Comparison of ENCODE assay signal across 35 cellular contexts in genomic region chr19:30598688-30599087, GRCh38.
DNase-seq lines count a peak whose midpoint lies in the region; ATAC-seq, FAIRE-seq and TF ChIP-seq lines count a peak whose summit lies in the region.
"Had no signal": no experiment of that assay in that cellular context is flagged by ENCODE, and none has a peak within 500 bp of the region (broad histone marks: within the 10 kb centered on the region; RNA-seq: fewer than 3 reads in every experiment).

No MANE protein-coding gene starts in this region.

- no peak overlapping the region for H2BK15ac ChIP-seq in H1 (ENCODE audit: low read length)

- H3K79me1 ChIP-seq in H1 (ENCODE audit: low read depth, low read length), result no peaks in the 10 kb centered on the region

- no peak overlapping the region for H2BK5ac ChIP-seq in H1 (ENCODE audit: low read depth, low read length)

- no peak overlapping the region for H3K4me2 ChIP-seq in H1 (ENCODE audit: insufficient read depth in 1 of 2, low read depth in 2 of 2, low read length in 2 of 2)
- no peak overlapping the region for H3K4me2 ChIP-seq in Karpas-422 (ENCODE audit: low read depth, low read length, poor library complexity, severe bottlenecking)
- H3K4me2 ChIP-seq: A549; BLaER1; BLaER1 treated with 17β-estradiol and CSF1 and Interleukin-3, amounts not matched to agents 10 nM and 100 nM had no signal

- FAIRE-seq in H1 (lab: Jason Lieb, UNC), result no peak
- FAIRE-seq: A204.1, A549, D721Med had no signal

- H3K36me3 Mint-ChIP-seq in WTC11, result no peaks in the 10 kb centered on the region
- H3K36me3 Mint-ChIP-seq: CD14-positive monocyte; CD4-positive, alpha-beta memory T cell; CD4-positive, CD25-positive, alpha-beta regulatory T cell; CD8-positive, alpha-beta memory T cell; CD8-positive, alpha-beta T cell had no signal

- H3K4me3 ChIP-seq in HEK293 (ENCODE audit: low read depth, low read length) (no peak overlapping the region), H1 (ENCODE audit: extremely low read depth in 1 of 4, insufficient read depth in 2 of 4, low read depth in 3 of 4, low read length in 4 of 4) (no peak overlapping the region), Karpas-422 (ENCODE audit: low read length) (no peak overlapping the region), testis (no peak overlapping the region), lower lobe of right lung (no peak overlapping the region)
- H3K4me3 ChIP-seq: A549; BLaER1; BLaER1 treated with 17β-estradiol and CSF1 and Interleukin-3, amounts not matched to agents 10 nM and 100 nM had no signal

- H3K27ac ChIP-seq in HEK293 (ENCODE audit: extremely low read depth, low read depth, low read length), result no peak overlapping the region
- H3K27ac ChIP-seq in H1 (ENCODE audit: low read depth, low read length), result no peak overlapping the region
- H3K27ac ChIP-seq in Karpas-422 (ENCODE audit: low read length), result no peak overlapping the region
- H3K27ac ChIP-seq in testis, result no peak overlapping the region
- H3K27ac ChIP-seq in lower lobe of right lung, result no peak overlapping the region
- H3K27ac ChIP-seq: 22Rv1; A549; BLaER1; BLaER1 treated with 17β-estradiol and CSF1 and Interleukin-3, amounts not matched to agents 10 nM and 100 nM; C4-2B had no signal

- no peak for TF ChIP-seq RAD21 in H1 (IDR thresholded peaks at IDR 0.05 in 1 of 2, conservative IDR thresholded peaks at IDR 0.05 in 1 of 2; ENCODE audit: low read depth in 2 of 2, low read length in 2 of 2)

- H3K27me3 Mint-ChIP-seq in WTC11 (ENCODE audit: low read depth), result no peaks in the 10 kb centered on the region
- H3K27me3 Mint-ChIP-seq: B cell; CD4-positive, CD25-positive, alpha-beta regulatory T cell had no signal

- no peak overlapping the region for H2BK20ac ChIP-seq in H1 (ENCODE audit: low read length)

- no peak overlapping the region for H4K8ac ChIP-seq in H1 (ENCODE audit: extremely low read depth, insufficient read depth, low read length)

- H3K9me2 ChIP-seq in Karpas-422 (replicated peaks; ENCODE audit: insufficient read depth, low read length), result no peaks in the 10 kb centered on the region

- H3K56ac ChIP-seq in H1 (replicated peaks; ENCODE audit: insufficient read length, low read depth, low read length), result no peak overlapping the region

- DNase-seq in WTC11 (ENCODE audit: low spot score), result no peak
- DNase-seq in H1 (ENCODE audit: low read depth in 1 of 2, low spot score in 2 of 2), result no peak
- DNase-seq in Karpas-422, result no peak
- DNase-seq in testis, result no peak
- no peak for DNase-seq in lower lobe of right lung
- DNase-seq: 8988T; ACHN; AML-193; BE2C; C1 segment of cervical spinal cord; Caco-2; Calu3; CD4-positive, alpha-beta memory T cell; CD4-positive, alpha-beta T cell; CD4-positive, CD25-positive, alpha-beta regulatory T cell; CD8-positive, alpha-beta memory T cell; CD8-positive, alpha-beta T cell; COR-L47; DMS 273 treated with DMSO at 0.1 percent for 48 hours; DMS153; DMS53; DMS79; DMS79 treated with DMSO at 0.1 percent for 48 hours; DND-41; EL had no signal

- H3K4me3 Mint-ChIP-seq in WTC11, result no peak overlapping the region
- H3K4me3 Mint-ChIP-seq: B cell; CD14-positive monocyte; CD4-positive, alpha-beta memory T cell; CD4-positive, alpha-beta T cell; CD4-positive, CD25-positive, alpha-beta regulatory T cell; CD8-positive, alpha-beta memory T cell; CD8-positive, alpha-beta T cell had no signal

- H3K4me1 ChIP-seq in HEK293 (ENCODE audit: control insufficient read depth, insufficient read depth, low read length) (0 out of 2 replicates have a peak, but pooled peaks cover 2% of the 10 kb centered on the region), H1 (replicated peaks in 1 of 4; ENCODE audit: control insufficient read depth in 3 of 4, insufficient read depth in 4 of 4, low read length in 3 of 4) (peaks cover 0 to 24% (median 8%) of the 10 kb centered on the region in 4 experiments; a peak in 5 of 7 replicates), Karpas-422 (ENCODE audit: low read length) (peaks cover 12% of the 10 kb centered on the region), testis (no peaks in the 10 kb centered on the region), lower lobe of right lung (no peaks in the 10 kb centered on the region)
- H3K4me1 ChIP-seq: A549, BE2C, BLaER1, Caco-2 had no signal

- no peak overlapping the region for H2AK5ac ChIP-seq in H1 (ENCODE audit: low read depth, low read length)

- H3K4ac ChIP-seq in H1 (replicated peaks; ENCODE audit: insufficient read length, low read depth, low read length), result no peak overlapping the region

- H4K20me1 ChIP-seq in H1 (replicated peaks in 1 of 2; ENCODE audit: control insufficient read depth in 1 of 2, insufficient read depth in 2 of 2, low read length in 2 of 2) (no peaks in the 10 kb centered on the region), Karpas-422 (ENCODE audit: insufficient read depth, low read depth, low read length) (no peaks in the 10 kb centered on the region; the same call in 1 of the 2 replicates)
- H4K20me1 ChIP-seq: BLaER1; BLaER1 treated with 17β-estradiol and CSF1 and Interleukin-3, amounts not matched to agents 10 nM and 100 nM had no signal

- H3K27me3 ChIP-seq in H1 (replicated peaks in 1 of 4; ENCODE audit: control insufficient read depth in 3 of 4, extremely low read depth in 1 of 4, insufficient read depth in 3 of 4, low read length in 3 of 4), result no peaks in the 10 kb centered on the region
- H3K27me3 ChIP-seq in Karpas-422 (ENCODE audit: low read length), result 0 out of 2 replicates have a peak, but pooled peaks cover 2% of the 10 kb centered on the region
- no peaks in the 10 kb centered on the region for H3K27me3 ChIP-seq in testis
- peaks cover 13% of the 10 kb centered on the region for H3K27me3 ChIP-seq in lower lobe of right lung (ENCODE audit: low read depth)
- H3K27me3 ChIP-seq: BE2C; BLaER1; BLaER1 treated with 17β-estradiol and CSF1 and Interleukin-3, amounts not matched to agents 10 nM and 100 nM had no signal

- intact Hi-C loops in testis (cut with DNase I; ENCODE audit: low total_unique reads) (no loop called here), lower lobe of right lung (cut with DNase I) (no loop called here)

- no peaks in the 10 kb centered on the region for H3K23me2 ChIP-seq in H1 (ENCODE audit: low read depth, low read length)

- H3K9ac ChIP-seq in H1 (replicated peaks in 1 of 4; ENCODE audit: extremely low read depth in 1 of 4, low read depth in 3 of 4, low read length in 3 of 4), result no peak overlapping the region
- no peak overlapping the region for H3K9ac ChIP-seq in Karpas-422 (ENCODE audit: low read length)
- H3K9ac ChIP-seq: BLaER1; BLaER1 treated with 17β-estradiol and CSF1 and Interleukin-3, amounts not matched to agents 10 nM and 100 nM had no signal

- CTCF ChIA-PET in HEK293 (lab: Yijun Ruan, JAX) (interaction anchor here (1.0 kb wide), 1 partner anchor 9 kb away, joined by 3 read pairs; no protein-coding TSS in a partner anchor), WTC11 (lab: Charles Lee) (no interaction called here), H1 (lab: Charles Lee; ENCODE audit: partially characterized antibody) (no interaction called here)

- no peak overlapping the region for H4K91ac ChIP-seq in H1 (replicated peaks; ENCODE audit: insufficient read length, low read length)

- H4K5ac ChIP-seq in H1 (ENCODE audit: insufficient read length, low read depth, low read length), result no peak overlapping the region

- H3K79me2 ChIP-seq in H1 (ENCODE audit: control insufficient read depth in 1 of 2, insufficient read depth in 2 of 2, low read length in 2 of 2) (no peaks in the 10 kb centered on the region), Karpas-422 (ENCODE audit: low read length) (no peaks in the 10 kb centered on the region)

- no peak for TF ChIP-seq EP300 in H1 (IDR thresholded peaks at IDR 0.05; ENCODE audit: borderline replicate concordance in 1 of 2, low read depth in 2 of 2, low read length in 2 of 2)

- no peak for TF ChIP-seq CTCF in HEK293 (tag by site-specific recombination; IDR thresholded peaks at IDR 0.05)
- TF ChIP-seq CTCF in WTC11 (IDR thresholded peaks at IDR 0.05), result no peak
- TF ChIP-seq CTCF in H1 (IDR thresholded peaks at IDR 0.05; ENCODE audit: control extremely low read depth in 1 of 3, insufficient read depth in 1 of 3, low read depth in 1 of 3, low read length in 3 of 3), result no peak
- TF ChIP-seq CTCF in testis (IDR thresholded peaks at IDR 0.05), result no peak
- TF ChIP-seq CTCF in lower lobe of right lung (IDR thresholded peaks at IDR 0.05), result no peak

- no peak overlapping the region for H3K23ac ChIP-seq in H1 (ENCODE audit: insufficient read length)

- TF ChIP-seq POLR2A in H1 (IDR thresholded peaks at IDR 0.05; ENCODE audit: control extremely low read depth in 1 of 2, low read depth in 2 of 2, low read length in 2 of 2) (no peak), testis (IDR thresholded peaks at IDR 0.05) (no peak)

- H3K36me3 ChIP-seq in HEK293 (ENCODE audit: control insufficient read depth in 2 of 2, insufficient read depth in 1 of 2, low read length in 2 of 2) (no peaks in the 10 kb centered on the region; a peak in 1 of 3 replicates), H1 (ENCODE audit: control insufficient read depth in 2 of 4, insufficient read depth in 4 of 4, low read length in 3 of 4) (no peaks in the 10 kb centered on the region), Karpas-422 (ENCODE audit: insufficient read depth, low read length) (no peaks in the 10 kb centered on the region), testis (ENCODE audit: low read depth, missing control alignments) (no peaks in the 10 kb centered on the region), lower lobe of right lung (no peaks in the 10 kb centered on the region)
- H3K36me3 ChIP-seq: BE2C; BLaER1; BLaER1 treated with 17β-estradiol and CSF1 and Interleukin-3, amounts not matched to agents 10 nM and 100 nM had no signal

- H3K4me1 Mint-ChIP-seq in WTC11, result peaks cover 50% of the 10 kb centered on the region
- H3K4me1 Mint-ChIP-seq: B cell; CD14-positive monocyte; CD4-positive, alpha-beta memory T cell; CD4-positive, CD25-positive, alpha-beta regulatory T cell; CD8-positive, alpha-beta memory T cell had no signal

- H3K18ac ChIP-seq in H1 (ENCODE audit: extremely low read depth, low read length), result no peak overlapping the region

- ATAC-seq in WTC11 (no peak), lower lobe of right lung (no peak)
- ATAC-seq: A549; CD8-positive, alpha-beta T cell had no signal

- peak overlapping the region; percentile 79; the same call in 1 of the 2 replicates for H2BK12ac ChIP-seq in H1 (ENCODE audit: low read depth, low read length)

- H3K9me3 ChIP-seq in HEK293 (ENCODE audit: control insufficient read depth, insufficient read depth, low read depth, low read length) (no peaks in the 10 kb centered on the region), H1 (ENCODE audit: insufficient read depth in 2 of 2, low read depth in 1 of 2, low read length in 1 of 2) (no peaks in the 10 kb centered on the region), Karpas-422 (ENCODE audit: low read length) (no peaks in the 10 kb centered on the region), testis (no peaks in the 10 kb centered on the region), lower lobe of right lung (no peaks in the 10 kb centered on the region)
- H3K9me3 ChIP-seq: A549; BE2C; BLaER1; BLaER1 treated with 17β-estradiol and CSF1 and Interleukin-3, amounts not matched to agents 10 nM and 100 nM; Caco-2 had no signal

- H3K14ac ChIP-seq in H1 (ENCODE audit: insufficient read length), result no peak overlapping the region

- H2BK120ac ChIP-seq in H1 (replicated peaks; ENCODE audit: low read depth, low read length), result no peak overlapping the region

- H2AFZ ChIP-seq in H1 (ENCODE audit: low read length), result no peak overlapping the region
- no peak overlapping the region for H2AFZ ChIP-seq in Karpas-422 (ENCODE audit: low read length)

- POLR2A ChIA-PET in HEK293 (lab: Yijun Ruan, JAX), result no interaction called here
- POLR2A ChIA-PET in WTC11 (lab: Charles Lee), result no interaction called here
- POLR2A ChIA-PET in H1 (lab: Charles Lee; ENCODE audit: partially characterized antibody), result no interaction called here

- H3K27ac Mint-ChIP-seq in WTC11, result no peak overlapping the region
- H3K27ac Mint-ChIP-seq: B cell; CD4-positive, alpha-beta memory T cell; CD4-positive, alpha-beta T cell; CD4-positive, CD25-positive, alpha-beta regulatory T cell; CD8-positive, alpha-beta memory T cell; CD8-positive, alpha-beta T cell had no signal

- H3K9me3 Mint-ChIP-seq in WTC11, result no peaks in the 10 kb centered on the region
- H3K9me3 Mint-ChIP-seq: CD4-positive, alpha-beta memory T cell; CD4-positive, alpha-beta T cell; CD8-positive, alpha-beta T cell had no signal
